ENCODE assay signal across 9 cellular contexts in genomic region chr12:52753283-52753682, GRCh38. TPM values are rescaled to one million over a fixed set of nuclear protein-coding genes. Genes with fewer than 3 reads are reported as not detected.
"Had no signal": no experiment of that assay in that cellular context is flagged by ENCODE, and none has a peak within 500 bp of the region (broad histone marks: within the 10 kb centered on the region; RNA-seq: fewer than 3 reads in every experiment).

No MANE protein-coding gene starts in this region.

- DNase-seq: IMR-90, KBM-7, KG1 had no signal

- H3K4me3 ChIP-seq: K562 had no signal

- H3K36me3 Mint-ChIP-seq: IgD-negative memory B cell had no signal

- H3K4me3 Mint-ChIP-seq: IgD-negative memory B cell had no signal

- ATAC-seq: HepG2, K562 had no signal

- H3K27ac ChIP-seq: HL-60 had no signal

- H3K9me3 Mint-ChIP-seq: IgD-negative memory B cell had no signal

- H3K4me1 Mint-ChIP-seq: IgD-negative memory B cell had no signal

RNA-seq across cellular contexts. Expression of gene KRT76, which starts 23.9 kb away (rescaled TPM):
- total RNA-seq: HepG2, HT-29, HT1080, IMR-90, K562 had no signal

RNA-seq across cellular contexts. Expression of gene KRT3, which starts 42.6 kb away (rescaled TPM):
- total RNA-seq: HepG2, HT-29, IMR-90, K562 had no signal

RNA-seq across cellular contexts. Expression of gene KRT77, which starts 50.0 kb away (rescaled TPM):
- total RNA-seq: HepG2, HT-29, HT1080, IMR-90, K562 had no signal
